1 cellular context compared by ENCODE assay signal in the genomic region with DNA sequence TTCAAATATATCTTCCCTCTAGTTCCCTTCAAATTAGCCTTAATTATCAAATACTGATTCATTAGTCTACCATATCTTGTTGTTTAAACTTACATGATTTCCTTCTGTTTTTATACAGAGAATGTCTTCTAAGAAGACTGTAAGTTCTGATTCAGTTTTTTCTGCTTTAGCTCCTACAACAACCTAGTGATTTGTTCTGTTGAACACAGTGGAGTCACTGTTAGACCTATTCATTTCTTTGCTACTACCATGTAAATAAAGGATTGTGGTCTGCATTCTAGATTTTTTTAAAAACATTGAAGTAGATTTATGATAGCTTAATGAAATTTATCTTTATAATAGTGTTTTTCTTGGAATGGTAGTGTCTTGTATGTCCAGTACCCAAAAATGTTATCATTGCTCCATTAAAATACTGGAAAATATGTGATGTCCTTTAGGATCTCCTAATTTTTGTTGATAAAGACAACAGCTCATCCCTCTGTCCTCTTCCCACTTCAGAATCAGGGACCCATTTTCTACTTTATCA.
TF ChIP-seq lines count a peak whose summit lies in the region.

No MANE protein-coding gene starts in this region.

TF ChIP-seq in SK-N-SH treated with all-trans-retinoic acid at 6 μM for 48 hours, 23 proteins besides CTCF, POLR2A, EP300 and RAD21 (continued from another document):
- TF ChIP-seq, protein P1, sequence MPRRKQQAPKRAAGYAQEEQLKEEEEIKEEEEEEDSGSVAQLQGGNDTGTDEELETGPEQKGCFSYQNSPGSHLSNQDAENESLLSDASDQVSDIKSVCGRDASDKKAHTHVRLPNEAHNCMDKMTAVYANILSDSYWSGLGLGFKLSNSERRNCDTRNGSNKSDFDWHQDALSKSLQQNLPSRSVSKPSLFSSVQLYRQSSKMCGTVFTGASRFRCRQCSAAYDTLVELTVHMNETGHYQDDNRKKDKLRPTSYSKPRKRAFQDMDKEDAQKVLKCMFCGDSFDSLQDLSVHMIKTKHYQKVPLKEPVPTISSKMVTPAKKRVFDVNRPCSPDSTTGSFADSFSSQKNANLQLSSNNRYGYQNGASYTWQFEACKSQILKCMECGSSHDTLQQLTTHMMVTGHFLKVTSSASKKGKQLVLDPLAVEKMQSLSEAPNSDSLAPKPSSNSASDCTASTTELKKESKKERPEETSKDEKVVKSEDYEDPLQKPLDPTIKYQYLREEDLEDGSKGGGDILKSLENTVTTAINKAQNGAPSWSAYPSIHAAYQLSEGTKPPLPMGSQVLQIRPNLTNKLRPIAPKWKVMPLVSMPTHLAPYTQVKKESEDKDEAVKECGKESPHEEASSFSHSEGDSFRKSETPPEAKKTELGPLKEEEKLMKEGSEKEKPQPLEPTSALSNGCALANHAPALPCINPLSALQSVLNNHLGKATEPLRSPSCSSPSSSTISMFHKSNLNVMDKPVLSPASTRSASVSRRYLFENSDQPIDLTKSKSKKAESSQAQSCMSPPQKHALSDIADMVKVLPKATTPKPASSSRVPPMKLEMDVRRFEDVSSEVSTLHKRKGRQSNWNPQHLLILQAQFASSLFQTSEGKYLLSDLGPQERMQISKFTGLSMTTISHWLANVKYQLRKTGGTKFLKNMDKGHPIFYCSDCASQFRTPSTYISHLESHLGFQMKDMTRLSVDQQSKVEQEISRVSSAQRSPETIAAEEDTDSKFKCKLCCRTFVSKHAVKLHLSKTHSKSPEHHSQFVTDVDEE (CRISPR knock-in tag; IDR thresholded peaks at IDR 0.05) = peak; percentile 34; the same call in 1 of the 2 replicates
- TF ChIP-seq TCF4 (CRISPR knock-in tag; IDR thresholded peaks at IDR 0.05; ENCODE audit: borderline replicate concordance) = peak; percentile 35; the same call in 1 of the 2 replicates
- TF ChIP-seq ISL1 (CRISPR knock-in tag; IDR thresholded peaks at IDR 0.05) = peak; percentile 90
- TF ChIP-seq PPARA (CRISPR knock-in tag; IDR thresholded peaks at IDR 0.05; ENCODE audit: borderline replicate concordance) = no peak
TF ChIP-seq in SK-N-SH treated with all-trans-retinoic acid at 6 μM for 48 hours: peak in this region for 3.
